Comparison of ENCODE assay signal across 1 cellular context in the genomic region with DNA sequence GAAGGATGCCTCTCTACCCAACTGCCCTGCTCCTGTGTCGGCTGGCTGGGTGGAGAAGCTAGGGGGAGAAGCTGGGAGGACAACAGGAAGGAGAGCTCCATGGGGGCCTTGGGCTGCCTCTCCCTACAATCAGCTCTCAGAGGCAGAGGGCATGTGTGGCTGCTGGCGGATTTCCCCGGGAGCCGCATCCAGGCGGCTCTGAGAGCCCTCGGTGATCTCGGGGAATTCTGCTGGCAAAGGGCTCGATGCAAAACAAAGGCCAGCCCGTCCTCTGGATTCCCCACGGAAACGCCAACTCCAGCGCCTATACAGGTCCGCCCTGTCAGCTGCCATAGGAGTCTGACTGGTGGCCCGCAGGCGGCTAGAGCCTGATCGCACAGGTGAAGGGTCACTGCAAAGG.
TF ChIP-seq lines count a peak whose summit lies in the region.

No MANE protein-coding gene starts in this region.

TF ChIP-seq in endothelial cell of umbilical vein, 7 proteins besides CTCF, POLR2A, EP300 and RAD21:
- TF ChIP-seq FOS (IDR thresholded peaks at IDR 0.05; ENCODE audit: borderline replicate concordance, insufficient read depth, low read length) (no peak), EZH2 (IDR thresholded peaks at IDR 0.05; ENCODE audit: borderline replicate concordance, low read depth, low read length, severe bottlenecking) (no peak), GATA2 (IDR thresholded peaks at IDR 0.05; ENCODE audit: insufficient read depth, insufficient read length, low read depth, low read length) (no peak), MYC (IDR thresholded peaks at IDR 0.05; ENCODE audit: low read depth, low read length) (no peak), POLR2AphosphoS5 (IDR thresholded peaks at IDR 0.05; ENCODE audit: insufficient read depth, low read depth, low read length) (no peak), JUN (IDR thresholded peaks at IDR 0.05; ENCODE audit: borderline replicate concordance, insufficient read depth, insufficient read length, low read depth) (no peak)
- TF ChIP-seq, protein P1, sequence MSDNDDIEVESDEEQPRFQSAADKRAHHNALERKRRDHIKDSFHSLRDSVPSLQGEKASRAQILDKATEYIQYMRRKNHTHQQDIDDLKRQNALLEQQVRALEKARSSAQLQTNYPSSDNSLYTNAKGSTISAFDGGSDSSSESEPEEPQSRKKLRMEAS (IDR thresholded peaks at IDR 0.05; ENCODE audit: insufficient read depth, insufficient read length): no peak
